17 cellular contexts compared by ENCODE assay signal in genomic region chr1:38615680-38616079, GRCh38.
DNase-seq lines count a peak whose midpoint lies in the region; ATAC-seq and TF ChIP-seq lines count a peak whose summit lies in the region.
"Had no signal": no experiment of that assay in that cellular context is flagged by ENCODE, and none has a peak within 500 bp of the region (broad histone marks: within the 10 kb centered on the region; RNA-seq: fewer than 3 reads in every experiment).

No MANE protein-coding gene starts in this region.

- no peak for DNase-seq in Panc1 (ENCODE audit: low read depth, low spot score)
- no peak for DNase-seq in glutamatergic neuron
- DNase-seq in left lung, result no peak
- no peak for DNase-seq in KG1 (lab: John Stamatoyannopoulos, UW)
- DNase-seq: adrenal gland, cerebellar nuclear complex, heart right ventricle, kidney glomerular epithelial cell, NCI-H1092, spleen, stomach had no signal

- H3K4me1 Mint-ChIP-seq in glutamatergic neuron (ENCODE audit: low read depth, unreplicated experiment), result peaks cover 56% of the 10 kb centered on the region

- in situ Hi-C loops in Panc1 (cut with HindIII; ENCODE audit: low pct_unique_long_range_greater_than_20kb, low sequenced_read_pairs), result no loop called here

- H3K27ac Mint-ChIP-seq in glutamatergic neuron (ENCODE audit: unreplicated experiment), result peak overlapping the region; percentile 97
- H3K27ac Mint-ChIP-seq: T-helper 1 cell treated with Interleukin-12 subunit alpha and Interleukin-12 subunit beta and Interleukin-4 antibody, amounts not matched to agents 30 μg/mL and 1 μg/mL, for 36 hours had no signal

- H3K4me2 ChIP-seq in BLaER1 treated with 17β-estradiol and CSF1 and Interleukin-3, amounts not matched to agents 10 nM and 100 nM, result peak overlapping the region in 6 of 11 experiments; percentile 51 to 79 (median 68); a peak in 10 of 22 replicates

- no peak overlapping the region for H3K27ac ChIP-seq in BLaER1 treated with 17β-estradiol and CSF1 and Interleukin-3, amounts not matched to agents 10 nM and 100 nM
- H3K27ac ChIP-seq in Panc1 (ENCODE audit: low read length) (no peak overlapping the region), left lung (no peak overlapping the region)
- H3K27ac ChIP-seq: adrenal gland, spleen, stomach had no signal

- intact Hi-C loops in Panc1 (cut with micrococcal nuclease; ENCODE audit: unreplicated experiment), result no loop called here
- intact Hi-C loops in left lung (cut with DNase I), result no loop called here

- H3K4me1 ChIP-seq in BLaER1 treated with 17β-estradiol and CSF1 and Interleukin-3, amounts not matched to agents 10 nM and 100 nM, result peaks cover 11 to 56% (median 42%) of the 10 kb centered on the region in 10 experiments
- no peaks in the 10 kb centered on the region for H3K4me1 ChIP-seq in Panc1 (ENCODE audit: control insufficient read depth, insufficient read depth, low read length)
- no peaks in the 10 kb centered on the region for H3K4me1 ChIP-seq in left lung
- H3K4me1 ChIP-seq: adrenal gland, spleen, stomach had no signal

- H3K9me3 ChIP-seq in BLaER1 treated with 17β-estradiol and CSF1 and Interleukin-3, amounts not matched to agents 10 nM and 100 nM (replicated peaks in 1 of 11), result peaks cover 0 to 7% (median 0%) of the 10 kb centered on the region in 11 experiments; a peak in 6 of 22 replicates
- no peaks in the 10 kb centered on the region for H3K9me3 ChIP-seq in Panc1 (ENCODE audit: control insufficient read depth, insufficient read depth, low read depth, low read length)
- H3K9me3 ChIP-seq in left lung, result peaks cover 0 to 3% of the 10 kb centered on the region in 2 donors
- H3K9me3 ChIP-seq: adrenal gland, stomach had no signal

- H3K9me3 Mint-ChIP-seq in glutamatergic neuron (ENCODE audit: unreplicated experiment), result peaks cover 9% of the 10 kb centered on the region

- H3K27me3 Mint-ChIP-seq in glutamatergic neuron (ENCODE audit: unreplicated experiment), result peaks cover 7% of the 10 kb centered on the region

- CTCF ChIA-PET in Panc1 (lab: Charles Lee), result no interaction called here

- no peak overlapping the region for H3K9ac ChIP-seq in BLaER1 treated with 17β-estradiol and CSF1 and Interleukin-3, amounts not matched to agents 10 nM and 100 nM

- H3K36me3 Mint-ChIP-seq in glutamatergic neuron (ENCODE audit: unreplicated experiment), result no peaks in the 10 kb centered on the region

- no peaks in the 10 kb centered on the region for H3K27me3 ChIP-seq in BLaER1 treated with 17β-estradiol and CSF1 and Interleukin-3, amounts not matched to agents 10 nM and 100 nM
- H3K27me3 ChIP-seq in Panc1 (ENCODE audit: control insufficient read depth, insufficient read depth, low read length) (peaks cover 7% of the 10 kb centered on the region), left lung (peaks cover 0 to 29% of the 10 kb centered on the region in 2 donors)
- H3K27me3 ChIP-seq: adrenal gland had no signal

- TF ChIP-seq CTCF in GM12874 (IDR thresholded peaks at IDR 0.05; ENCODE audit: insufficient read depth, low read depth, low read length), result peak; percentile 22; the same call in 1 of the 2 replicates
- peak; percentile 52 for TF ChIP-seq CTCF in Panc1 (IDR thresholded peaks at IDR 0.05)
- peak; percentile 29 for TF ChIP-seq CTCF in glutamatergic neuron (IDR thresholded peaks at IDR 0.05; ENCODE audit: partially characterized antibody, unreplicated experiment)
- no peak for TF ChIP-seq CTCF in left lung (IDR thresholded peaks at IDR 0.05)

- H3K4me3 Mint-ChIP-seq in glutamatergic neuron (ENCODE audit: unreplicated experiment), result peak overlapping the region; percentile 13
- H3K4me3 Mint-ChIP-seq: T-helper 1 cell treated with Interleukin-12 subunit alpha and Interleukin-12 subunit beta and Interleukin-4 antibody, amounts not matched to agents 30 μg/mL and 1 μg/mL, for 36 hours had no signal

- no peak overlapping the region for H3K4me3 ChIP-seq in BLaER1 treated with 17β-estradiol and CSF1 and Interleukin-3, amounts not matched to agents 10 nM and 100 nM
- H3K4me3 ChIP-seq in Panc1 (ENCODE audit: low read depth in 2 of 2, low read length in 2 of 2) (no peak overlapping the region), left lung (no peak overlapping the region)
- H3K4me3 ChIP-seq: adrenal gland, heart right ventricle, spleen, stomach had no signal

- H4K20me1 ChIP-seq in BLaER1 treated with 17β-estradiol and CSF1 and Interleukin-3, amounts not matched to agents 10 nM and 100 nM, result no peaks in the 10 kb centered on the region; a peak in 1 of 22 replicates

- H3K36me3 ChIP-seq in BLaER1 treated with 17β-estradiol and CSF1 and Interleukin-3, amounts not matched to agents 10 nM and 100 nM, result no peaks in the 10 kb centered on the region
- H3K36me3 ChIP-seq in Panc1 (ENCODE audit: control insufficient read depth, insufficient read depth, low read length), result no peaks in the 10 kb centered on the region
- H3K36me3 ChIP-seq in left lung, result no peaks in the 10 kb centered on the region
- H3K36me3 ChIP-seq: adrenal gland, heart right ventricle, spleen, stomach had no signal

- BruUV-seq in Panc1 (replicated peaks; lab: Mats Ljungman, UMichigan), result no TSS peak

- ATAC-seq in Panc1 (no peak), HG03280 (IDR thresholded peaks at IDR 0.05; ENCODE audit: unreplicated experiment) (no peak), left lung (no peak), GM21423 (IDR thresholded peaks at IDR 0.05; ENCODE audit: unreplicated experiment) (no peak)
- ATAC-seq: activated CD4-positive, CD25-positive, alpha-beta regulatory T cell treated with anti-CD3 and anti-CD28 coated beads, Interleukin-2, amount 50 U/mL, for 24 hours had no signal

- POLR2A ChIA-PET in Panc1 (lab: Charles Lee), result no interaction called here

Comparison
In these comparisons a context has a peak if more than half of its experiments do, and no peak if none do; other contexts are left out.
1. CTCF ChIP-seq: peak in GM12874 (single experiment), Panc1 (single experiment) and glutamatergic neuron (single experiment); none in left lung (0 of 2).